ENCODE assay signal across 8 cellular contexts in the genomic region with DNA sequence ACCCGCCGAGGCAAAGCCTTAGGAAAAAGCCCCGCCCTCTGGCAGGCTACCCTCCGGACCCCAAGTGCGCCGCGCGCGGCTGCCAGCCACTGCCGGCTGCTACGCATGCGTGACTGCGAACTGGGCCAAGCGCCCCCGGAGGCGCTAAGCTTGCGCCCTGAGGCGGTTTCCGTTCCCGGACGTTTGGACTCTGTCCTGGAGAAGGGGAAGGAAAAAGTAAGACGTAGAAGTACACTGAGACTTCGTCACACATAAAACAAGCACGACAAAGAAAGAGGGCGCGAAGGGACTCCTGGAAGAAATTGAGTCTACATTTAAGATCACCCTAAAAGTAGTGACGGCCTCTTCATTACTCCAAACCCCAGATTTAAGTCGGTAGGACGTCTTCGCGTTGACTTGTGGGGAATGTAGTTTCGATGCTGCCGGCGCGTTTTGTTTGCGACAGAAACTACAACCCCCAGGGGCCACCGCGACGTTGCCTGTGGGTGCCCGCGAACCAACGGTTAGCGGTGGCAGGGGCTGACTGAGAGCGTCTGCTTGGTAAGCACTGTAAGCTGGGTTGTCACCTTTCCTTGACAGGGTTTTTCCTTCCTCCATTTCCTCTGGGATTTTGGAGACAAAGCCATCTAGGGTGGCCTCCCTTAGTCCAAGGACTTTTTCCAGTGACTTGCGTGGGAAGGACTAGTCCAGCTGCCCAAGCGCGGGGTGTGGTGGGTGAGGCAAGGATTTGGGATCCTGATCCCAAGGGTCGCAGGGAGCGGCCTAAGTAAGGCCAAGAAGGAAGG. TPM values are rescaled to one million over a fixed set of nuclear protein-coding genes. Genes with fewer than 3 reads are reported as not detected.
DNase-seq lines count a peak whose midpoint lies in the region; ATAC-seq, FAIRE-seq and TF ChIP-seq lines count a peak whose summit lies in the region.

CEP57L1 (plus strand) TSS at position 472 of the 785 bp plus-strand sequence. CDS start 49,715 bp downstream, outside the sequence.

- peaks cover 10% of the 10 kb centered on the region for H3K4me1 Mint-ChIP-seq in astrocyte (ENCODE audit: low read depth, unreplicated experiment)

- H3K27me3 ChIP-seq in astrocyte (ENCODE audit: insufficient read depth, low read length) (no peaks in the 10 kb centered on the region), right cardiac atrium (ENCODE audit: control insufficient read depth, insufficient read depth) (no peaks in the 10 kb centered on the region), uterus (no peaks in the 10 kb centered on the region)

- peaks cover 20% of the 10 kb centered on the region for H4K20me1 ChIP-seq in astrocyte (ENCODE audit: insufficient read depth, low read length)

- peak within 1 kb of the TSS; percentile 90 for H3K27ac Mint-ChIP-seq in astrocyte (ENCODE audit: unreplicated experiment)

- no peaks in the 10 kb centered on the region for H3K9me3 Mint-ChIP-seq in astrocyte (ENCODE audit: unreplicated experiment)

- peaks cover 2% of the 10 kb centered on the region for H3K4me1 ChIP-seq in astrocyte (ENCODE audit: insufficient read depth, low read length)
- H3K4me1 ChIP-seq in right cardiac atrium (ENCODE audit: control insufficient read depth, insufficient read depth, low read length) = peaks cover 3% of the 10 kb centered on the region
- H3K4me1 ChIP-seq in uterus = no peaks in the 10 kb centered on the region

- H3K27me3 Mint-ChIP-seq in astrocyte (ENCODE audit: low read depth, unreplicated experiment) = no peaks in the 10 kb centered on the region

- TF ChIP-seq CTCF in astrocyte (IDR thresholded peaks at IDR 0.05; ENCODE audit: insufficient read depth, low read depth, low read length) (no peak), uterus (IDR thresholded peaks at IDR 0.05) (peak in 1 of 4 experiments; percentile 16)

- H3K4me3 Mint-ChIP-seq in astrocyte (ENCODE audit: unreplicated experiment) = peak within 1 kb of the TSS; percentile 96

- H3K27ac ChIP-seq in astrocyte (ENCODE audit: low read depth, low read length) (peak within 1 kb of the TSS; percentile 96), right cardiac atrium (ENCODE audit: low read length) (peak within 1 kb of the TSS; percentile 94), uterus (peak within 1 kb of the TSS; percentile 98 to 99)

- H3K9me3 ChIP-seq in astrocyte (ENCODE audit: insufficient read depth, low read depth, low read length) = no peaks in the 10 kb centered on the region
- no peaks in the 10 kb centered on the region for H3K9me3 ChIP-seq in right cardiac atrium (ENCODE audit: control insufficient read depth, low read length)
- no peaks in the 10 kb centered on the region for H3K9me3 ChIP-seq in uterus

- H3K4me3 ChIP-seq in astrocyte (ENCODE audit: insufficient read depth, low read depth, low read length) = peak within 1 kb of the TSS; percentile 84
- peak within 1 kb of the TSS; percentile 85 for H3K4me3 ChIP-seq in right cardiac atrium (ENCODE audit: low read length)
- peak within 1 kb of the TSS; percentile 79 to 88 for H3K4me3 ChIP-seq in uterus

- peak within 1 kb of the TSS; percentile 82 for H2AFZ ChIP-seq in astrocyte (ENCODE audit: low read depth, low read length)

- peaks cover 56% of the 10 kb centered on the region for H3K79me2 ChIP-seq in astrocyte (ENCODE audit: insufficient read depth, low read length)

- H3K36me3 ChIP-seq in astrocyte (ENCODE audit: insufficient read depth, low read length) (no peaks in the 10 kb centered on the region), uterus (no peaks in the 10 kb centered on the region)

- H3K9ac ChIP-seq in astrocyte (ENCODE audit: low read length) = peak within 1 kb of the TSS; percentile 94

- peak in 1 of 2 donors; percentile 33 for TF ChIP-seq POLR2A in uterus (IDR thresholded peaks at IDR 0.05)

- ATAC-seq in GM18502 (IDR thresholded peaks at IDR 0.05; ENCODE audit: poor library complexity, unreplicated experiment) (peak; percentile 70), HG02943 (IDR thresholded peaks at IDR 0.05; ENCODE audit: low read depth, unreplicated experiment) (peak; percentile 67), right cardiac atrium (peak; percentile 81 to 86)

- FAIRE-seq in astrocyte (lab: Jason Lieb, UNC) = no peak

- under 1% methylated on average over 49 of the region's 49 CpGs for WGBS in right cardiac atrium

- peak; percentile 85 for DNase-seq in NCI-H187 treated with DMSO at 0.1 percent for 48 hours (lab: John Stamatoyannopoulos, UW)
- peak; percentile 88 for DNase-seq in T-helper 22 cell (ENCODE audit: low read depth)
- peak; percentile 92 for DNase-seq in astrocyte (ENCODE audit: low read depth)
- peak; percentile 100 for DNase-seq in right cardiac atrium
- DNase-seq in pulmonary artery endothelial cell (ENCODE audit: low read depth, low spot score) = peak; percentile 89
- peak; percentile 93 to 97 for DNase-seq in uterus

- H3K4me2 ChIP-seq in astrocyte (ENCODE audit: low read length) = peak within 1 kb of the TSS; percentile 83

- intact Hi-C loops in right cardiac atrium (cut with DNase I) (loop anchor here in 2 of 4 donors (10.0 kb wide), 1 partner anchor 290 kb away; the partner anchor contains the start of gene CD164 (in 2 of the 2)), uterus (cut with DNase I; ENCODE audit: low total_unique reads) (loop anchor here (10.0 kb wide), 1 partner anchor 250 kb away; the partner anchor contains the start of gene ARMC2)

- peaks cover 5% of the 10 kb centered on the region for H3K36me3 Mint-ChIP-seq in astrocyte (ENCODE audit: low read depth, unreplicated experiment)

RNA-seq across cellular contexts. Expression of gene CEP57L1, which starts in this region (rescaled TPM):
- total RNA-seq in astrocyte (17.5 and 18.6 TPM in 2 replicates), right cardiac atrium (10 to 100 TPM in 1 of 4 donors, 1 to 10 TPM in 3; 7.1 to 10.4 (median 9.1) TPM), pulmonary artery endothelial cell (22.0 and 30.3 TPM in 2 replicates), uterus (10 to 100 TPM in 2 of 4 donors, 1 to 10 TPM in 2; 5.6 to 52.7 (median 17.5) TPM)
- 8.2 TPM for polyA plus RNA-seq in right cardiac atrium

Comparison
In these comparisons a context has a peak if more than half of its experiments do, and no peak if none do; other contexts are left out.
1. Peak in every context shown above with its lines: DNase-seq, ATAC-seq, H3K4me3 ChIP-seq and H3K27ac ChIP-seq.